ENCODE assay signal across 30 cellular contexts in the genomic region with DNA sequence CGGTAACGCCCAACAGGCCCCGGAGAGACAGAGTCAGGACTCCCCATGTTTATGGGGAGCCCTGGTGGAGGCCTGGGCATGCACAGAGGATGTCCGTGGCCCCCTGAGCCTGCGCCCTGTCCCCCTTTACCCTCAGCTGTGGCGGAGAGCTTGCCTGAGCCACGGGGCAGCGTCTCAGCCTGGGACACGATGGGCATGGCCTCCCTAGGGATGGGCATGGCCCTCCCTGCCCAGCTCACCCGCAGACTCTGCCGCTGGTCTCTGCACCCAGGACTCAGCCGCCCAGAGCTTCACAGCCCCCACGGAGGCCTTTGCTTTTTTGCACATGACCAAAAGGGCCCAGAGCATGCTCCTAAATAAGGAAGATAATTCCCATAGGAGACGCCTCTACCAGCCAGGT.
"Had no signal": no experiment of that assay in that cellular context is flagged by ENCODE, and none has a peak within 500 bp of the region (broad histone marks: within the 10 kb centered on the region; RNA-seq: fewer than 3 reads in every experiment).

No MANE protein-coding gene starts in this region.

- H3K27ac Mint-ChIP-seq: naive thymus-derived CD8-positive, alpha-beta T cell; natural killer cell treated with Interleukin-12 subunit alpha and Interleukin-12 subunit beta and Interleukin-15 and Interleukin-18, amount 100 ng/mL, for 72 hours; nephron progenitor cell; progenitor cell of endocrine pancreas; stimulated activated effector memory CD8-positive, alpha-beta T cell treated with anti-CD3 and anti-CD28 coated beads, Interleukin-12 subunit alpha, Interleukin-12 subunit beta, amount 100 ng/mL, for 72 hours; stimulated activated naive B cell treated with anti-CD40 and anti-IgM and Interleukin-4, amounts not matched to agents 10 μg/mL and 1 μg/mL and 100 μg/mL, for 72 hours; stimulated activated naive CD8-positive, alpha-beta T cell treated with anti-CD3 and anti-CD28 coated beads, Interleukin-15, Interleukin-2, amounts not matched to agents 100 ng/mL and 50 ng/mL, for 24 hours had no signal

- H3K9ac ChIP-seq: parathyroid adenoma had no signal

- H3K79me2 ChIP-seq: parathyroid adenoma had no signal

- H2AFZ ChIP-seq: parathyroid adenoma had no signal

- H3K27ac ChIP-seq: neutrophil, ovary, parathyroid adenoma, psoas muscle, right lobe of liver, skin epidermis, stomach, thoracic aorta, thyroid gland, tibial nerve, upper lobe of left lung, vagina had no signal

- FAIRE-seq: urothelium cell line had no signal

- DNase-seq: naive thymus-derived CD8-positive, alpha-beta T cell; nephron progenitor cell; nucleus accumbens; ovary; psoas muscle; right cardiac atrium; right lobe of liver; stimulated activated CD4-positive, alpha-beta T cell treated with anti-CD3 and anti-CD28 coated beads, Interleukin-15, amount 100 ng/mL, for 24 hours; stimulated activated CD4-positive, alpha-beta T cell treated with anti-CD3 and anti-CD28 coated beads, Interleukin-2, amount 100 ng/mL, for 24 hours; stimulated activated CD4-positive, alpha-beta T cell treated with anti-CD3 and anti-CD28 coated beads, Interleukin-2, amount 100 ng/mL, for 48 hours; stimulated activated CD4-positive, alpha-beta T cell treated with anti-CD3 and anti-CD28 coated beads, Interleukin-4, amount 100 ng/mL, for 24 hours; stimulated activated naive B cell treated with anti-CD40 and anti-IgM and Interleukin-4, amounts not matched to agents 10 μg/mL and 1 μg/mL and 100 μg/mL, for 72 hours; stimulated activated naive CD4-positive, alpha-beta T cell treated with Interleukin-2 at 50 U/mL for 16 hours; stomach; thyroid gland; trophoblast cell had no signal

- H3K4me3 Mint-ChIP-seq: naive thymus-derived CD8-positive, alpha-beta T cell; natural killer cell treated with Interleukin-12 subunit alpha and Interleukin-12 subunit beta and Interleukin-15 and Interleukin-18, amount 100 ng/mL, for 72 hours; nephron progenitor cell; neural crest cell; stimulated activated effector memory CD8-positive, alpha-beta T cell treated with anti-CD3 and anti-CD28 coated beads, Interleukin-12 subunit alpha, Interleukin-12 subunit beta, amount 100 ng/mL, for 72 hours; stimulated activated naive B cell treated with anti-CD40 and anti-IgM and Interleukin-4, amounts not matched to agents 10 μg/mL and 1 μg/mL and 100 μg/mL, for 72 hours; stimulated activated naive CD8-positive, alpha-beta T cell treated with anti-CD3 and anti-CD28 coated beads, Interleukin-15, Interleukin-2, amounts not matched to agents 100 ng/mL and 50 ng/mL, for 24 hours had no signal

- H3K4me3 ChIP-seq: ovary, psoas muscle, right lobe of liver, skin epidermis, smooth muscle cell, stomach, thoracic aorta, thyroid gland, tibial nerve, upper lobe of left lung, vagina had no signal

- H3K4me1 ChIP-seq: parathyroid adenoma, psoas muscle, right lobe of liver, stomach, thyroid gland, tibial nerve, upper lobe of left lung, vagina had no signal

- ATAC-seq: naive thymus-derived CD8-positive, alpha-beta T cell; natural killer cell treated with Interleukin-12 subunit alpha and Interleukin-12 subunit beta and Interleukin-15 and Interleukin-18, amount 100 ng/mL, for 72 hours; psoas muscle; right cardiac atrium; right lobe of liver; stimulated activated effector memory CD8-positive, alpha-beta T cell treated with anti-CD3 and anti-CD28 coated beads, Interleukin-12 subunit alpha, Interleukin-12 subunit beta, amount 100 ng/mL, for 72 hours; stimulated activated naive B cell treated with anti-CD40 and anti-IgM and Interleukin-4, amounts not matched to agents 10 μg/mL and 1 μg/mL and 100 μg/mL, for 72 hours had no signal

- H3K27me3 ChIP-seq: neutrophil, ovary, right lobe of liver, stomach, thyroid gland, tibial nerve, upper lobe of left lung, vagina had no signal

- H3K36me3 ChIP-seq: neutrophil, ovary, right lobe of liver, thoracic aorta, thyroid gland, tibial nerve, upper lobe of left lung, vagina had no signal

- H3K4me2 ChIP-seq: smooth muscle cell had no signal

- H3K9me3 ChIP-seq: neutrophil, right lobe of liver, thoracic aorta, thyroid gland, vagina had no signal

- H3K27me3 Mint-ChIP-seq: natural killer cell treated with Interleukin-12 subunit alpha and Interleukin-12 subunit beta and Interleukin-15 and Interleukin-18, amount 100 ng/mL, for 72 hours; progenitor cell of endocrine pancreas; stimulated activated naive B cell treated with anti-CD40 and anti-IgM and Interleukin-4, amounts not matched to agents 10 μg/mL and 1 μg/mL and 100 μg/mL, for 72 hours; stimulated activated naive CD8-positive, alpha-beta T cell treated with anti-CD3 and anti-CD28 coated beads, Interleukin-15, Interleukin-2, amounts not matched to agents 100 ng/mL and 50 ng/mL, for 24 hours had no signal

- H3K4me1 Mint-ChIP-seq: naive thymus-derived CD8-positive, alpha-beta T cell; stimulated activated effector memory CD8-positive, alpha-beta T cell treated with anti-CD3 and anti-CD28 coated beads, Interleukin-12 subunit alpha, Interleukin-12 subunit beta, amount 100 ng/mL, for 72 hours; stimulated activated naive B cell treated with anti-CD40 and anti-IgM and Interleukin-4, amounts not matched to agents 10 μg/mL and 1 μg/mL and 100 μg/mL, for 72 hours had no signal

- H3K36me3 Mint-ChIP-seq: stimulated activated effector memory CD8-positive, alpha-beta T cell treated with anti-CD3 and anti-CD28 coated beads, Interleukin-12 subunit alpha, Interleukin-12 subunit beta, amount 100 ng/mL, for 72 hours; stimulated activated naive B cell treated with anti-CD40 and anti-IgM and Interleukin-4, amounts not matched to agents 10 μg/mL and 1 μg/mL and 100 μg/mL, for 72 hours had no signal
